In genomic region chr21:33688343-33688742, GRCh38 we compare ENCODE assay signal across 14 cellular contexts.
"Had no signal": no experiment of that assay in that cellular context is flagged by ENCODE, and none has a peak within 500 bp of the region (broad histone marks: within the 10 kb centered on the region; RNA-seq: fewer than 3 reads in every experiment).

No MANE protein-coding gene starts in this region.

- H3K27me3 ChIP-seq: esophagus muscularis mucosa, upper lobe of left lung had no signal

- H3K36me3 Mint-ChIP-seq: activated naive CD4-positive, alpha-beta T cell treated with anti-CD3 and anti-CD28 coated beads, Interleukin-2, amount 50 U/mL, for 72 hours had no signal

- H3K4me3 ChIP-seq: esophagus muscularis mucosa, lower lobe of right lung, upper lobe of left lung had no signal

- H3K9me3 ChIP-seq: esophagus muscularis mucosa, lower lobe of right lung, upper lobe of left lung had no signal

- H3K9me3 Mint-ChIP-seq: activated naive CD4-positive, alpha-beta T cell treated with anti-CD3 and anti-CD28 coated beads, Interleukin-2, amount 50 U/mL, for 72 hours; naive B cell had no signal

- H3K4me3 Mint-ChIP-seq: naive B cell had no signal

- H3K4me1 Mint-ChIP-seq: naive B cell had no signal

- DNase-seq: activated effector memory CD4-positive, alpha-beta T cell treated with Interleukin-2 at 50 U/mL for 16 hours; amniotic stem cell; hippocampal formation; lower lobe of right lung; naive B cell; nucleus accumbens; right cardiac atrium; stimulated activated CD4-positive, alpha-beta T cell treated with anti-CD3 and anti-CD28 coated beads, Interleukin-2, amount 100 ng/mL, for 24 hours; stimulated activated naive CD4-positive, alpha-beta T cell; T-helper 2 cell; upper lobe of left lung had no signal

- H3K27ac Mint-ChIP-seq: activated naive CD4-positive, alpha-beta T cell treated with anti-CD3 and anti-CD28 coated beads, Interleukin-2, amount 50 U/mL, for 72 hours; naive B cell had no signal

- H3K27ac ChIP-seq: esophagus muscularis mucosa, lower lobe of right lung, upper lobe of left lung had no signal

- FAIRE-seq: TTC549 had no signal

- H3K36me3 ChIP-seq: esophagus muscularis mucosa, lower lobe of right lung, upper lobe of left lung had no signal
